Comparison of ENCODE assay signal across 29 cellular contexts in genomic region chr3:180770639-180771038, GRCh38.
"Had no signal": no experiment of that assay in that cellular context is flagged by ENCODE, and none has a peak within 500 bp of the region (broad histone marks: within the 10 kb centered on the region; RNA-seq: fewer than 3 reads in every experiment).

No MANE protein-coding gene starts in this region.

- H3K4me3 Mint-ChIP-seq: stimulated activated effector memory CD8-positive, alpha-beta T cell treated with anti-CD3 and anti-CD28 coated beads, Interleukin-12 subunit alpha, Interleukin-12 subunit beta, amount 100 ng/mL, for 72 hours; stimulated activated memory B cell treated with anti-CD40 and anti-IgM and Interleukin-4, amounts not matched to agents 10 μg/mL and 1 μg/mL and 100 μg/mL, for 72 hours; stimulated activated naive B cell treated with anti-CD40 and anti-IgM and Interleukin-4, amounts not matched to agents 10 μg/mL and 1 μg/mL and 100 μg/mL, for 72 hours; stimulated activated naive CD8-positive, alpha-beta T cell treated with anti-CD3 and anti-CD28 coated beads, Interleukin-15, amount 100 ng/mL, for 72 hours; stimulated activated naive CD8-positive, alpha-beta T cell treated with anti-CD3 and anti-CD28 coated beads, Interleukin-15, Interleukin-2, amounts not matched to agents 100 ng/mL and 50 ng/mL, for 24 hours; type B pancreatic cell had no signal

- H3K9me3 ChIP-seq: suprapubic skin, testis, thoracic aorta, thyroid gland, tibial artery, transverse colon, upper lobe of left lung, upper lobe of right lung, uterus, vagina had no signal

- ATAC-seq: stimulated activated effector memory CD8-positive, alpha-beta T cell treated with anti-CD3 and anti-CD28 coated beads, Interleukin-12 subunit alpha, Interleukin-12 subunit beta, amount 100 ng/mL, for 72 hours; stimulated activated memory B cell treated with anti-CD40 and anti-IgM and Interleukin-4, amounts not matched to agents 10 μg/mL and 1 μg/mL and 100 μg/mL, for 72 hours; stimulated activated naive B cell treated with anti-CD40 and anti-IgM and Interleukin-4, amounts not matched to agents 10 μg/mL and 1 μg/mL and 100 μg/mL, for 72 hours; stimulated activated naive CD8-positive, alpha-beta T cell treated with anti-CD3 and anti-CD28 coated beads, Interleukin-15, amount 100 ng/mL, for 72 hours; stimulated activated naive CD8-positive, alpha-beta T cell treated with anti-CD3 and anti-CD28 coated beads, Interleukin-15, Interleukin-2, amounts not matched to agents 100 U/mL and 50 U/mL, for 24 hours; upper lobe of right lung had no signal

- H3K27ac Mint-ChIP-seq: stimulated activated effector memory CD8-positive, alpha-beta T cell treated with anti-CD3 and anti-CD28 coated beads, Interleukin-12 subunit alpha, Interleukin-12 subunit beta, amount 100 ng/mL, for 72 hours; stimulated activated memory B cell treated with anti-CD40 and anti-IgM and Interleukin-4, amounts not matched to agents 10 μg/mL and 1 μg/mL and 100 μg/mL, for 72 hours; stimulated activated naive B cell treated with anti-CD40 and anti-IgM and Interleukin-4, amounts not matched to agents 10 μg/mL and 1 μg/mL and 100 μg/mL, for 72 hours; stimulated activated naive CD8-positive, alpha-beta T cell treated with anti-CD3 and anti-CD28 coated beads, Interleukin-15, amount 100 ng/mL, for 72 hours; stimulated activated naive CD8-positive, alpha-beta T cell treated with anti-CD3 and anti-CD28 coated beads, Interleukin-15, Interleukin-2, amounts not matched to agents 100 ng/mL and 50 ng/mL, for 24 hours; type B pancreatic cell had no signal

- H3K4me1 Mint-ChIP-seq: stimulated activated effector memory CD8-positive, alpha-beta T cell treated with anti-CD3 and anti-CD28 coated beads, Interleukin-12 subunit alpha, Interleukin-12 subunit beta, amount 100 ng/mL, for 72 hours; stimulated activated memory B cell treated with anti-CD40 and anti-IgM and Interleukin-4, amounts not matched to agents 10 μg/mL and 1 μg/mL and 100 μg/mL, for 72 hours; stimulated activated naive B cell treated with anti-CD40 and anti-IgM and Interleukin-4, amounts not matched to agents 10 μg/mL and 1 μg/mL and 100 μg/mL, for 72 hours; stimulated activated naive CD8-positive, alpha-beta T cell treated with anti-CD3 and anti-CD28 coated beads, Interleukin-15, amount 100 ng/mL, for 72 hours had no signal

- H3K4me1 ChIP-seq: stomach, suprapubic skin, testis, thyroid gland, tibial artery, tibial nerve, transverse colon, upper lobe of left lung, upper lobe of right lung, uterus, vagina had no signal

- DNase-seq: stimulated activated CD4-positive, alpha-beta T cell treated with anti-CD3 and anti-CD28 coated beads, Interleukin-2, amount 100 ng/mL, for 48 hours; stimulated activated CD4-positive, alpha-beta T cell treated with anti-CD3 and anti-CD28 coated beads, Interleukin-4, amount 100 ng/mL, for 1 hour; stimulated activated CD4-positive, alpha-beta T cell treated with anti-CD3 and anti-CD28 coated beads, Interleukin-4, amount 100 ng/mL, for 24 hours; stimulated activated CD4-positive, alpha-beta T cell treated with anti-CD3 and anti-CD28 coated beads, Interleukin-4, amount 100 ng/mL, for 4 hours; stimulated activated CD8-positive, alpha-beta memory T cell treated with anti-CD3 and anti-CD28 coated beads, Interleukin-4, amount 100 ng/mL, for 48 hours; stimulated activated naive B cell treated with anti-CD40 and anti-IgM and Interleukin-4, amounts not matched to agents 10 μg/mL and 1 μg/mL and 100 μg/mL, for 72 hours; stimulated activated naive CD4-positive, alpha-beta T cell; stimulated activated naive CD4-positive, alpha-beta T cell treated with Interleukin-2 at 50 U/mL for 16 hours; stimulated activated naive CD8-positive, alpha-beta T cell treated with anti-CD3 and anti-CD28 coated beads, Interleukin-15, amount 100 ng/mL, for 72 hours; stimulated activated naive CD8-positive, alpha-beta T cell treated with anti-CD3 and anti-CD28 coated beads, Interleukin-15, Interleukin-2, amounts not matched to agents 100 U/mL and 50 U/mL, for 24 hours; stomach; substantia nigra; testis; thyroid gland; tibial artery; transverse colon; trophoblast cell; upper lobe of left lung; upper lobe of right lung; uterus had no signal

- H3K27ac ChIP-seq: stomach, suprapubic skin, testis, thoracic aorta, thyroid gland, tibial artery, tibial nerve, transverse colon, upper lobe of left lung, upper lobe of right lung, uterus, vagina had no signal

- H3K36me3 Mint-ChIP-seq: stimulated activated effector memory CD8-positive, alpha-beta T cell treated with anti-CD3 and anti-CD28 coated beads, Interleukin-12 subunit alpha, Interleukin-12 subunit beta, amount 100 ng/mL, for 72 hours; stimulated activated memory B cell treated with anti-CD40 and anti-IgM and Interleukin-4, amounts not matched to agents 10 μg/mL and 1 μg/mL and 100 μg/mL, for 72 hours; stimulated activated naive B cell treated with anti-CD40 and anti-IgM and Interleukin-4, amounts not matched to agents 10 μg/mL and 1 μg/mL and 100 μg/mL, for 72 hours; type B pancreatic cell had no signal

- H3K27me3 Mint-ChIP-seq: stimulated activated memory B cell treated with anti-CD40 and anti-IgM and Interleukin-4, amounts not matched to agents 10 μg/mL and 1 μg/mL and 100 μg/mL, for 72 hours; stimulated activated naive B cell treated with anti-CD40 and anti-IgM and Interleukin-4, amounts not matched to agents 10 μg/mL and 1 μg/mL and 100 μg/mL, for 72 hours; stimulated activated naive CD8-positive, alpha-beta T cell treated with anti-CD3 and anti-CD28 coated beads, Interleukin-15, amount 100 ng/mL, for 72 hours; stimulated activated naive CD8-positive, alpha-beta T cell treated with anti-CD3 and anti-CD28 coated beads, Interleukin-15, Interleukin-2, amounts not matched to agents 100 ng/mL and 50 ng/mL, for 24 hours; type B pancreatic cell had no signal

- H3K36me3 ChIP-seq: stomach, suprapubic skin, thoracic aorta, thyroid gland, tibial artery, tibial nerve, transverse colon, upper lobe of left lung, upper lobe of right lung, uterus, vagina had no signal

- H3K4me3 ChIP-seq: stomach, suprapubic skin, testis, thoracic aorta, thyroid gland, tibial artery, tibial nerve, transverse colon, upper lobe of left lung, upper lobe of right lung, uterus, vagina had no signal

- FAIRE-seq: urothelium cell line had no signal

- H3K27me3 ChIP-seq: stomach, suprapubic skin, testis, thyroid gland, tibial artery, tibial nerve, transverse colon, upper lobe of left lung, upper lobe of right lung, uterus, vagina had no signal

- H3K9me3 Mint-ChIP-seq: type B pancreatic cell had no signal
